ENCODE assay signal across 8 cellular contexts in the genomic region with DNA sequence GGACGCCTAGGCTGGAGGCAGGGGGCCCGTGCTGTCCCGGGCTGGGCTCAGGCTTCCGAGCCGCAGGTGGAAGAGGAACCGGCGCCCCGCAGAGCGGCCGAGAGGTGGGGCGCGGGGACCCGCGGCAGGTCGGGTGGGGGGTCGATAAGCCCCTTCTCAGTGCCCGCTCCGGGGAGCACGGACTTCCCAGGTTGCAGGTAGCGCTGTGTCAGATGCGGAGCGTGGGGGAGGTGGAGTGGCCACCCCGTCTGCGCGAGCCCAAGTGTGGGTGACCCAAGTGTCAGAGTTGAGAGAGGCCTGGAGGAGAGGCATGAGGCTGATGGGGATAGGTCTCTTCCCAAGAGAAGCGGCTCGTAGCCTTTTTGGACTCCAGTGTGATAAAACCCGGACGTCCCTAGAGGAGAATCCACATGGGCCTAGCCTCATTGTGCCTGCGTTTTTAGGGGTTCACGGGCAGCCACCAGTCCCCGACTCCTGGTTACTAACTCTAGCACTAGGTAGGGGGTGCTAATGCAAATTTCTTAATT. TPM values are rescaled to one million over a fixed set of nuclear protein-coding genes. Genes with fewer than 3 reads are reported as not detected.
A peak's percentile ranks its signal among the peaks of the same experiment; 100 is the strongest.
DNase-seq lines count a peak whose midpoint lies in the region; ATAC-seq lines count a peak whose summit lies in the region.

No MANE protein-coding gene starts in this region.

- H3K79me1 ChIP-seq in trophoblast cell (ENCODE audit: low read length), result peaks cover 3% of the 10 kb centered on the region

- no peak overlapping the region for H3K4ac ChIP-seq in trophoblast cell (ENCODE audit: low read depth, low read length)

- H3K23ac ChIP-seq in trophoblast cell (ENCODE audit: low read length), result no peak overlapping the region

- H3K27me3 ChIP-seq in ACC112 (ENCODE audit: insufficient read depth, low read length) (no peaks in the 10 kb centered on the region), trophoblast cell (ENCODE audit: insufficient read depth, low read length) (no peaks in the 10 kb centered on the region)

- H3K4me3 ChIP-seq in ACC112 (ENCODE audit: low read depth, low read length) (peak overlapping the region; percentile 81), trophoblast cell (ENCODE audit: low read depth, low read length) (peak overlapping the region; percentile 82)

- H2AFZ ChIP-seq in ACC112 (ENCODE audit: low read length, unreplicated experiment), result peak overlapping the region; percentile 68
- peak overlapping the region; percentile 41 for H2AFZ ChIP-seq in trophoblast cell (ENCODE audit: insufficient read depth, low read length, poor library complexity)

- no peak overlapping the region for H2AK5ac ChIP-seq in trophoblast cell (ENCODE audit: low read length)

- no peaks in the 10 kb centered on the region for H3K9me3 Mint-ChIP-seq in activated CD8-positive, alpha-beta memory T cell treated with anti-CD3 and anti-CD28 coated beads, Interleukin-2, amount 10 ng/mL, durations not matched to agents 7 days and 5 days (ENCODE audit: low read depth)

- no peaks in the 10 kb centered on the region for H3K36me3 Mint-ChIP-seq in activated CD8-positive, alpha-beta memory T cell treated with anti-CD3 and anti-CD28 coated beads, Interleukin-2, amount 10 ng/mL, durations not matched to agents 7 days and 5 days

- no peak overlapping the region for H2BK12ac ChIP-seq in trophoblast cell (ENCODE audit: low read length)

- H3K79me2 ChIP-seq in ACC112 (ENCODE audit: control insufficient read depth, insufficient read depth, low read length, unreplicated experiment) (no peaks in the 10 kb centered on the region), trophoblast cell (ENCODE audit: control insufficient read depth, insufficient read depth, low read length, poor library complexity) (no peaks in the 10 kb centered on the region)

- peak overlapping the region; percentile 57 for H3K4me3 Mint-ChIP-seq in activated CD8-positive, alpha-beta memory T cell treated with anti-CD3 and anti-CD28 coated beads, Interleukin-2, amount 10 ng/mL, durations not matched to agents 7 days and 5 days

- no peak overlapping the region for H3K9ac ChIP-seq in trophoblast cell (ENCODE audit: low read length)

- peak; percentile 4 for ATAC-seq in GM19328 (IDR thresholded peaks at IDR 0.05; ENCODE audit: unreplicated experiment)
- peak; percentile 1 for ATAC-seq in HG03565 (IDR thresholded peaks at IDR 0.05; ENCODE audit: unreplicated experiment)
- no peak for ATAC-seq in activated CD8-positive, alpha-beta memory T cell treated with anti-CD3 and anti-CD28 coated beads, Interleukin-2, amount 10 ng/mL, durations not matched to agents 7 days and 5 days

- H3K18ac ChIP-seq in trophoblast cell (ENCODE audit: low read length), result no peak overlapping the region

- no peak overlapping the region for H3K27ac Mint-ChIP-seq in activated CD8-positive, alpha-beta memory T cell treated with anti-CD3 and anti-CD28 coated beads, Interleukin-2, amount 10 ng/mL, durations not matched to agents 7 days and 5 days

- peaks cover 14% of the 10 kb centered on the region for H3K27me3 Mint-ChIP-seq in activated CD8-positive, alpha-beta memory T cell treated with anti-CD3 and anti-CD28 coated beads, Interleukin-2, amount 10 ng/mL, durations not matched to agents 7 days and 5 days

- no peaks in the 10 kb centered on the region for H3K36me3 ChIP-seq in ACC112 (ENCODE audit: insufficient read depth, low read length)
- H3K36me3 ChIP-seq in trophoblast cell (ENCODE audit: control insufficient read depth in 1 of 2, insufficient read depth in 2 of 2, low read length in 2 of 2), result peaks cover 0 to 3% of the 10 kb centered on the region in 2 experiments

- H3K9me3 ChIP-seq in trophoblast cell (ENCODE audit: insufficient read depth, low read depth, low read length), result peaks cover 4% of the 10 kb centered on the region

- no peak overlapping the region for H4K8ac ChIP-seq in trophoblast cell (ENCODE audit: low read depth, low read length)

- peaks cover 16% of the 10 kb centered on the region for H3K4me1 ChIP-seq in ACC112 (ENCODE audit: control insufficient read depth, insufficient read depth, low read length, unreplicated experiment)
- H3K4me1 ChIP-seq in trophoblast cell (ENCODE audit: control insufficient read depth in 1 of 2, insufficient read depth in 2 of 2, low read length in 2 of 2), result peaks cover 4 to 9% of the 10 kb centered on the region in 2 experiments

- WGBS in trophoblast cell (ENCODE audit: extremely low coverage, insufficient coverage, insufficient read length), result no CpG with 5 or more reads among the region's 32 CpGs

- H2BK120ac ChIP-seq in trophoblast cell (ENCODE audit: insufficient read depth, low read length, poor library complexity), result no peak overlapping the region

- H4K12ac ChIP-seq in trophoblast cell (ENCODE audit: low read depth, low read length), result no peak overlapping the region

- no peak overlapping the region for H3K14ac ChIP-seq in trophoblast cell (ENCODE audit: low read length)

- no peak overlapping the region for H4K91ac ChIP-seq in trophoblast cell (ENCODE audit: low read depth, low read length)

- no peak overlapping the region for H2BK5ac ChIP-seq in trophoblast cell (ENCODE audit: low read depth, low read length, poor library complexity)

- H3K4me1 Mint-ChIP-seq in activated CD8-positive, alpha-beta memory T cell treated with anti-CD3 and anti-CD28 coated beads, Interleukin-2, amount 10 ng/mL, durations not matched to agents 7 days and 5 days, result peaks cover 4% of the 10 kb centered on the region

- H3K4me2 ChIP-seq in trophoblast cell (ENCODE audit: low read length), result peak overlapping the region; percentile 85

- DNase-seq in activated CD8-positive, alpha-beta memory T cell treated with anti-CD3 and anti-CD28 coated beads, Interleukin-2, amount 10 ng/mL, durations not matched to agents 7 days and 5 days, result peak; percentile 45
- peak; percentile 35 for DNase-seq in globus pallidus (ENCODE audit: low spot score)
- no peak for DNase-seq in trophoblast cell
- no peak for DNase-seq in HuH-7 (ENCODE audit: low spot score)
- DNase-seq in COLO829 (ENCODE audit: low spot score), result no peak

- H3K27ac ChIP-seq in ACC112 (ENCODE audit: low read depth, low read length), result no peak overlapping the region
- H3K27ac ChIP-seq in trophoblast cell (ENCODE audit: low read depth, low read length), result no peak overlapping the region

- CTCF ChIA-PET in activated CD8-positive, alpha-beta memory T cell treated with anti-CD3 and anti-CD28 coated beads, Interleukin-2, amount 10 ng/mL, durations not matched to agents 7 days and 5 days (lab: Charles Lee), result interaction anchor here (0.9 kb wide), 1 partner anchor 10 kb away, joined by 3 read pairs; no protein-coding TSS in a partner anchor

RNA-seq across cellular contexts. Expression of a gene that starts 0.6 kb away (rescaled TPM):
- total RNA-seq in activated CD8-positive, alpha-beta memory T cell treated with anti-CD3 and anti-CD28 coated beads, Interleukin-2, amount 10 ng/mL, durations not matched to agents 7 days and 5 days, result 1 to 10 TPM; 1.4 to 3.3 TPM
- polyA plus RNA-seq in trophoblast cell (2013), result 22.7 and 22.9 TPM in 2 replicates

Comparison
In these comparisons a context has a peak if more than half of its experiments do, and no peak if none do; other contexts are left out.
1. DNase-seq: peak in activated CD8-positive, alpha-beta memory T cell treated with anti-CD3 and anti-CD28 coated beads, Interleukin-2, amount 10 ng/mL, durations not matched to agents 7 days and 5 days (single experiment) and globus pallidus (single experiment); none in trophoblast cell (0 of 2), HuH-7 (single experiment) and COLO829 (single experiment).